Comparison of ENCODE assay signal across 13 cellular contexts in genomic region chr7:30988346-30989005, GRCh38. TPM values are rescaled to one million over a fixed set of nuclear protein-coding genes. Genes with fewer than 3 reads are reported as not detected.
DNase-seq lines count a peak whose midpoint lies in the region; ATAC-seq and TF ChIP-seq lines count a peak whose summit lies in the region.
"Had no signal": no experiment of that assay in that cellular context is flagged by ENCODE, and none has a peak within 500 bp of the region (broad histone marks: within the 10 kb centered on the region; RNA-seq: fewer than 3 reads in every experiment).

No MANE protein-coding gene starts in this region.

- peaks cover 2% of the 10 kb centered on the region for H3K9me3 Mint-ChIP-seq in activated naive CD4-positive, alpha-beta T cell treated with anti-CD3 and anti-CD28 coated beads, Interleukin-2, amount 10 ng/mL, durations not matched to agents 7 days and 5 days
- H3K9me3 Mint-ChIP-seq: activated naive CD8-positive, alpha-beta T cell treated with anti-CD3 and anti-CD28 coated beads, Interleukin-2, amount 10 ng/mL, durations not matched to agents 7 days and 5 days; CD8-positive, alpha-beta T cell; T-cell had no signal

- CTCF ChIA-PET in activated naive CD4-positive, alpha-beta T cell treated with anti-CD3 and anti-CD28 coated beads, Interleukin-2, amount 10 ng/mL, durations not matched to agents 7 days and 5 days (lab: Charles Lee): interaction anchor here (0.6 to 1.2 kb wide), 2 partner anchors 134 to 162 kb away, joined by 3 read pairs; no protein-coding TSS in a partner anchor

- no peaks in the 10 kb centered on the region for H3K36me3 Mint-ChIP-seq in activated naive CD4-positive, alpha-beta T cell treated with anti-CD3 and anti-CD28 coated beads, Interleukin-2, amount 10 ng/mL, durations not matched to agents 7 days and 5 days
- H3K36me3 Mint-ChIP-seq: activated naive CD8-positive, alpha-beta T cell treated with anti-CD3 and anti-CD28 coated beads, Interleukin-2, amount 10 ng/mL, durations not matched to agents 7 days and 5 days; CD8-positive, alpha-beta T cell; T-cell had no signal

- intact Hi-C loops in left colon (cut with DNase I, micrococcal nuclease) (loop anchor here in 1 of 2 donors (10.0 kb wide), 1 partner anchor 136 kb away; no protein-coding TSS in a partner anchor), uterus (cut with DNase I; ENCODE audit: low total_unique reads) (loop anchor here (10.0 kb wide), 1 partner anchor 136 kb away; no protein-coding TSS in a partner anchor)

- no peaks in the 10 kb centered on the region for H3K9me3 ChIP-seq in uterus

- DNase-seq in activated naive CD4-positive, alpha-beta T cell treated with anti-CD3 and anti-CD28 coated beads, Interleukin-2, amount 10 ng/mL, durations not matched to agents 7 days and 5 days: no peak
- no peak for DNase-seq in activated naive CD4-positive, alpha-beta T cell treated with anti-CD3 and anti-CD28 coated beads, Interleukin-2, amount 50 U/mL, for 16 hours
- peak in 54 of 58 donors; percentile 7 to 84 (median 56) for DNase-seq in anterior cingulate cortex (lab: John Stamatoyannopoulos, UW)
- DNase-seq in left colon: peak; percentile 39 to 51
- DNase-seq in uterus: peak in 1 of 2 donors; percentile 56
- DNase-seq in NCI-H1930 (lab: John Stamatoyannopoulos, UW): no peak
- no peak for DNase-seq in NK-92 treated with Interleukin-12 subunit alpha and Interleukin-12 subunit beta, amount 100 ng/mL, for 24 hours (lab: John Stamatoyannopoulos, UW)
- DNase-seq: activated naive CD8-positive, alpha-beta T cell treated with anti-CD3 and anti-CD28 coated beads, Interleukin-2, amount 10 ng/mL, durations not matched to agents 7 days and 5 days; CD8-positive, alpha-beta T cell; T-cell had no signal

- H3K27ac ChIP-seq in uterus: peak overlapping the region; percentile 19 to 29

- no peak for TF ChIP-seq POLR2A in uterus (IDR thresholded peaks at IDR 0.05)

- peaks cover 0 to 4% of the 10 kb centered on the region in 2 donors for H3K4me1 ChIP-seq in uterus

- H3K4me3 ChIP-seq in uterus: no peak overlapping the region

- no peak overlapping the region for H3K4me3 Mint-ChIP-seq in activated naive CD4-positive, alpha-beta T cell treated with anti-CD3 and anti-CD28 coated beads, Interleukin-2, amount 10 ng/mL, durations not matched to agents 7 days and 5 days
- H3K4me3 Mint-ChIP-seq: activated naive CD8-positive, alpha-beta T cell treated with anti-CD3 and anti-CD28 coated beads, Interleukin-2, amount 10 ng/mL, durations not matched to agents 7 days and 5 days; CD8-positive, alpha-beta T cell; T-cell had no signal

- peaks cover 38% of the 10 kb centered on the region for H3K27me3 Mint-ChIP-seq in activated naive CD4-positive, alpha-beta T cell treated with anti-CD3 and anti-CD28 coated beads, Interleukin-2, amount 10 ng/mL, durations not matched to agents 7 days and 5 days

- no peaks in the 10 kb centered on the region for H3K27me3 ChIP-seq in uterus

- peaks cover 12% of the 10 kb centered on the region for H3K4me1 Mint-ChIP-seq in activated naive CD4-positive, alpha-beta T cell treated with anti-CD3 and anti-CD28 coated beads, Interleukin-2, amount 10 ng/mL, durations not matched to agents 7 days and 5 days

- ATAC-seq in left colon (peak; percentile 91), HG02885 (IDR thresholded peaks at IDR 0.05; ENCODE audit: poor library complexity, unreplicated experiment) (no peak)
- ATAC-seq: CD8-positive, alpha-beta T cell; T-cell had no signal

- TF ChIP-seq CTCF in uterus (IDR thresholded peaks at IDR 0.05): no peak

- no peaks in the 10 kb centered on the region for H3K36me3 ChIP-seq in uterus

- H3K27ac Mint-ChIP-seq in activated naive CD4-positive, alpha-beta T cell treated with anti-CD3 and anti-CD28 coated beads, Interleukin-2, amount 10 ng/mL, durations not matched to agents 7 days and 5 days: peak overlapping the region; percentile 42
- H3K27ac Mint-ChIP-seq: activated naive CD8-positive, alpha-beta T cell treated with anti-CD3 and anti-CD28 coated beads, Interleukin-2, amount 10 ng/mL, durations not matched to agents 7 days and 5 days; CD8-positive, alpha-beta T cell; T-cell had no signal

RNA-seq across cellular contexts. Expression of gene GHRHR, which starts 24.7 kb away (rescaled TPM):
- total RNA-seq in left colon (not detected), uterus (not detected)
- total RNA-seq: activated naive CD8-positive, alpha-beta T cell treated with anti-CD3 and anti-CD28 coated beads, Interleukin-2, amount 10 ng/mL, durations not matched to agents 7 days and 5 days; CD8-positive, alpha-beta T cell; glomerular endothelial cell; subcutaneous adipose tissue; T-cell had no signal

Comparison
In these comparisons a context has a peak if more than half of its experiments do, and no peak if none do; other contexts are left out.
1. DNase-seq: peak in anterior cingulate cortex (54 of 58) and left colon (2 of 2); none in activated naive CD4-positive, alpha-beta T cell treated with anti-CD3 and anti-CD28 coated beads, Interleukin-2, amount 10 ng/mL, durations not matched to agents 7 days and 5 days (single experiment), activated naive CD4-positive, alpha-beta T cell treated with anti-CD3 and anti-CD28 coated beads, Interleukin-2, amount 50 U/mL, for 16 hours (single experiment), NCI-H1930 (0 of 2) and NK-92 treated with Interleukin-12 subunit alpha and Interleukin-12 subunit beta, amount 100 ng/mL, for 24 hours (single experiment).